In the genomic region with DNA sequence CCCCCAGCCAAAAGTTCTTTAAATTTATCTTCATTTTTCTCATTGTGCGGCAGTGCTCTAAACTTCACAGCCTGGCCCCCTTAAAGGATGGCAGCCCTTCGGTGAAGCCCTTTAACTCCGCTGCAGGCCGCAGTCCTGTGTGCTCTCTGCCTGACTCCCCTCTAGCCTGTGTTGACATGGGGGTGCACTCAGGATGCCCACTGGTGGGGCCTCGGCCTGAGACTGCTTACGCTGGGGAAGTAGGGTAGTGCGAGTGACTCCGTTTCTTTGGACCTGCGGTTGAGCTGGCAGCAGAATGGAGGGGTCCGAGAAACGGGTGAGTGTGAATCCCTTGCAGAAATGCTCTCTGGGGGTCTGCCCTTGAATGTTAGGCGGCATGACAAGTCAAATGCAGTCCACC, we compare ENCODE assay signal across 10 cellular contexts. TPM values are rescaled to one million over a fixed set of nuclear protein-coding genes. Genes with fewer than 3 reads are reported as not detected.
DNase-seq lines count a peak whose midpoint lies in the region; ATAC-seq and TF ChIP-seq lines count a peak whose summit lies in the region.
"Had no signal": no experiment of that assay in that cellular context is flagged by ENCODE, and none has a peak within 500 bp of the region (broad histone marks: within the 10 kb centered on the region; RNA-seq: fewer than 3 reads in every experiment).

No MANE protein-coding gene starts in this region.

- WGBS in sigmoid colon, 2 donors, result 92 to 95% methylated on average over 12 of the region's 12 CpGs

- ATAC-seq in GM23338, result peak; percentile 54

- peak overlapping the region; percentile 53 for H3K4me3 Mint-ChIP-seq in GM23338
- H3K4me3 Mint-ChIP-seq: T-helper 2 cell treated with Interferon-gamma antibody and Interleukin-4, amounts not matched to agents 5 μg/mL and 100 μg/mL, for 36 hours had no signal

- peak overlapping the region; percentile 86 for H3K27ac ChIP-seq in GM23338 (ENCODE audit: low read depth)
- peak overlapping the region; percentile 49 for H3K27ac ChIP-seq in fibroblast of lung (ENCODE audit: insufficient read depth, low read length)
- H3K27ac ChIP-seq in sigmoid colon, result peak overlapping the region; percentile 72 to 93 (median 76)
- H3K27ac ChIP-seq: parathyroid adenoma had no signal

- no peak for TF ChIP-seq CTCF in GM23338 (conservative IDR thresholded peaks at IDR 0.05; ENCODE audit: low read depth in 2 of 2)
- TF ChIP-seq CTCF in fibroblast of lung (conservative IDR thresholded peaks at IDR 0.05 in 1 of 2, IDR thresholded peaks at IDR 0.05 in 1 of 2; ENCODE audit: low read depth in 1 of 2, low read length in 2 of 2), result no peak
- no peak for TF ChIP-seq CTCF in sigmoid colon (IDR thresholded peaks at IDR 0.05)

- H3K79me2 ChIP-seq in GM23338 (replicated peaks; ENCODE audit: insufficient read depth) (peaks cover 100% of the 10 kb centered on the region), fibroblast of lung (ENCODE audit: control insufficient read depth, insufficient read depth, low read length) (peaks cover 85% of the 10 kb centered on the region)

- H2AFZ ChIP-seq in GM23338, result no peak overlapping the region
- no peak overlapping the region for H2AFZ ChIP-seq in fibroblast of lung (ENCODE audit: low read length)
- H2AFZ ChIP-seq: parathyroid adenoma had no signal

- peaks cover 6% of the 10 kb centered on the region; the same call in 1 of the 2 replicates for H3F3A ChIP-seq in GM23338 (replicated peaks; ENCODE audit: low read depth)

- peaks cover 69% of the 10 kb centered on the region for H3K36me3 Mint-ChIP-seq in GM23338 (ENCODE audit: low read depth)

- H4K20me1 ChIP-seq in GM23338 (replicated peaks; ENCODE audit: insufficient read depth) (peaks cover 24% of the 10 kb centered on the region), fibroblast of lung (ENCODE audit: control insufficient read depth, extremely low read depth, insufficient read depth, low read length) (no peaks in the 10 kb centered on the region)

- H3K36me3 ChIP-seq in GM23338 (ENCODE audit: insufficient read depth), result no peaks in the 10 kb centered on the region
- peaks cover 4% of the 10 kb centered on the region for H3K36me3 ChIP-seq in fibroblast of lung (ENCODE audit: control insufficient read depth, insufficient read depth, low read length)
- H3K36me3 ChIP-seq in sigmoid colon, result no peaks in the 10 kb centered on the region

- H3K4me1 Mint-ChIP-seq in GM23338, result peaks cover 83% of the 10 kb centered on the region

- H3K27me3 ChIP-seq in GM23338 (ENCODE audit: insufficient read depth) (no peaks in the 10 kb centered on the region), fibroblast of lung (ENCODE audit: control insufficient read depth, insufficient read depth, low read length) (no peaks in the 10 kb centered on the region), sigmoid colon (no peaks in the 10 kb centered on the region)

- peaks cover 93% of the 10 kb centered on the region for H3K4me1 ChIP-seq in GM23338 (ENCODE audit: insufficient read depth)
- peaks cover 11% of the 10 kb centered on the region for H3K4me1 ChIP-seq in fibroblast of lung (ENCODE audit: control insufficient read depth, extremely low read depth, insufficient read depth, low read length)
- H3K4me1 ChIP-seq in sigmoid colon, result peaks cover 0 to 88% (median 73%) of the 10 kb centered on the region in 4 donors
- H3K4me1 ChIP-seq: parathyroid adenoma had no signal

- H3K4me3 ChIP-seq in GM23338, result peak overlapping the region; percentile 36
- peak overlapping the region in 2 of 4 experiments; percentile 17 to 27 for H3K4me3 ChIP-seq in fibroblast of lung (replicated peaks in 1 of 4; ENCODE audit: control extremely low read depth in 1 of 4, insufficient read depth in 1 of 4, low read depth in 3 of 4, low read length in 4 of 4)
- H3K4me3 ChIP-seq in sigmoid colon, result peak overlapping the region in 1 of 4 donors; percentile 8

- no peak for TF ChIP-seq EP300 in sigmoid colon (IDR thresholded peaks at IDR 0.05)

- no peaks in the 10 kb centered on the region for H3K9me3 Mint-ChIP-seq in GM23338
- H3K9me3 Mint-ChIP-seq: T-helper 2 cell treated with Interferon-gamma antibody and Interleukin-4, amounts not matched to agents 5 μg/mL and 100 μg/mL, for 36 hours had no signal

- peak overlapping the region; percentile 95 for H3K27ac Mint-ChIP-seq in GM23338
- H3K27ac Mint-ChIP-seq: T-helper 2 cell treated with Interferon-gamma antibody and Interleukin-4, amounts not matched to agents 5 μg/mL and 100 μg/mL, for 36 hours had no signal

- H3K9me3 ChIP-seq in fibroblast of lung (ENCODE audit: control insufficient read depth, insufficient read depth, low read depth, low read length), result no peaks in the 10 kb centered on the region
- H3K9me3 ChIP-seq in sigmoid colon, result no peaks in the 10 kb centered on the region

- DNase-seq in GM23338 (ENCODE audit: low spot score) (no peak), NCI-H69 (lab: John Stamatoyannopoulos, UW) (peak; percentile 43), fibroblast of lung (ENCODE audit: low read depth in 2 of 2) (no peak), sigmoid colon (no peak), NCI-H2171 (lab: John Stamatoyannopoulos, UW) (no peak), H4 (ENCODE audit: low spot score) (no peak), SW480 (ENCODE audit: low spot score) (no peak)
- DNase-seq: activated CD8-positive, alpha-beta memory T cell treated with anti-CD3 and anti-CD28 coated beads, Interleukin-2, amount 50 U/mL, for 4 hours had no signal

- intact Hi-C loops in sigmoid colon (cut with DNase I), result no loop called here

- no peak for TF ChIP-seq POLR2A in sigmoid colon (IDR thresholded peaks at IDR 0.05)

- peaks cover 24% of the 10 kb centered on the region for H3K27me3 Mint-ChIP-seq in GM23338 (ENCODE audit: insufficient read depth, low read depth, poor library complexity)

- no peaks in the 10 kb centered on the region for H3K9me2 ChIP-seq in GM23338 (ENCODE audit: insufficient read depth)

- H3K4me2 ChIP-seq in GM23338, result peak overlapping the region; percentile 54
- peak overlapping the region; percentile 64 for H3K4me2 ChIP-seq in fibroblast of lung (ENCODE audit: extremely low read depth, insufficient read depth, low read length)

- H3K9ac ChIP-seq in fibroblast of lung (ENCODE audit: insufficient read depth, low read length), result no peak overlapping the region
- H3K9ac ChIP-seq: parathyroid adenoma had no signal

TF ChIP-seq in GM23338, 12 proteins besides CTCF, POLR2A, EP300 and RAD21:
- TF ChIP-seq CREB1 (CRISPR knock-in tag; IDR thresholded peaks at IDR 0.05; ENCODE audit: low read depth) (no peak), POLR2AphosphoS5 (IDR thresholded peaks at IDR 0.05; ENCODE audit: low read depth) (no peak), EZH2phosphoT487 (IDR thresholded peaks at IDR 0.05; ENCODE audit: unreplicated experiment) (no peak), JUNB (IDR thresholded peaks at IDR 0.05; ENCODE audit: unreplicated experiment) (no peak), STAT1 (IDR thresholded peaks at IDR 0.05; ENCODE audit: unreplicated experiment) (no peak), EZH2 (IDR thresholded peaks at IDR 0.05; ENCODE audit: low read depth, unreplicated experiment) (no peak), ZNF114 (CRISPR knock-in tag; IDR thresholded peaks at IDR 0.05) (no peak)
- TF ChIP-seq, protein P1, sequence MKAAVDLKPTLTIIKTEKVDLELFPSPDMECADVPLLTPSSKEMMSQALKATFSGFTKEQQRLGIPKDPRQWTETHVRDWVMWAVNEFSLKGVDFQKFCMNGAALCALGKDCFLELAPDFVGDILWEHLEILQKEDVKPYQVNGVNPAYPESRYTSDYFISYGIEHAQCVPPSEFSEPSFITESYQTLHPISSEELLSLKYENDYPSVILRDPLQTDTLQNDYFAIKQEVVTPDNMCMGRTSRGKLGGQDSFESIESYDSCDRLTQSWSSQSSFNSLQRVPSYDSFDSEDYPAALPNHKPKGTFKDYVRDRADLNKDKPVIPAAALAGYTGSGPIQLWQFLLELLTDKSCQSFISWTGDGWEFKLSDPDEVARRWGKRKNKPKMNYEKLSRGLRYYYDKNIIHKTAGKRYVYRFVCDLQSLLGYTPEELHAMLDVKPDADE (IDR thresholded peaks at IDR 0.05), result no peak
- TF ChIP-seq, protein P2, sequence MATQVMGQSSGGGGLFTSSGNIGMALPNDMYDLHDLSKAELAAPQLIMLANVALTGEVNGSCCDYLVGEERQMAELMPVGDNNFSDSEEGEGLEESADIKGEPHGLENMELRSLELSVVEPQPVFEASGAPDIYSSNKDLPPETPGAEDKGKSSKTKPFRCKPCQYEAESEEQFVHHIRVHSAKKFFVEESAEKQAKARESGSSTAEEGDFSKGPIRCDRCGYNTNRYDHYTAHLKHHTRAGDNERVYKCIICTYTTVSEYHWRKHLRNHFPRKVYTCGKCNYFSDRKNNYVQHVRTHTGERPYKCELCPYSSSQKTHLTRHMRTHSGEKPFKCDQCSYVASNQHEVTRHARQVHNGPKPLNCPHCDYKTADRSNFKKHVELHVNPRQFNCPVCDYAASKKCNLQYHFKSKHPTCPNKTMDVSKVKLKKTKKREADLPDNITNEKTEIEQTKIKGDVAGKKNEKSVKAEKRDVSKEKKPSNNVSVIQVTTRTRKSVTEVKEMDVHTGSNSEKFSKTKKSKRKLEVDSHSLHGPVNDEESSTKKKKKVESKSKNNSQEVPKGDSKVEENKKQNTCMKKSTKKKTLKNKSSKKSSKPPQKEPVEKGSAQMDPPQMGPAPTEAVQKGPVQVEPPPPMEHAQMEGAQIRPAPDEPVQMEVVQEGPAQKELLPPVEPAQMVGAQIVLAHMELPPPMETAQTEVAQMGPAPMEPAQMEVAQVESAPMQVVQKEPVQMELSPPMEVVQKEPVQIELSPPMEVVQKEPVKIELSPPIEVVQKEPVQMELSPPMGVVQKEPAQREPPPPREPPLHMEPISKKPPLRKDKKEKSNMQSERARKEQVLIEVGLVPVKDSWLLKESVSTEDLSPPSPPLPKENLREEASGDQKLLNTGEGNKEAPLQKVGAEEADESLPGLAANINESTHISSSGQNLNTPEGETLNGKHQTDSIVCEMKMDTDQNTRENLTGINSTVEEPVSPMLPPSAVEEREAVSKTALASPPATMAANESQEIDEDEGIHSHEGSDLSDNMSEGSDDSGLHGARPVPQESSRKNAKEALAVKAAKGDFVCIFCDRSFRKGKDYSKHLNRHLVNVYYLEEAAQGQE (IDR thresholded peaks at IDR 0.05; ENCODE audit: unreplicated experiment), result no peak

RNA-seq across cellular contexts. Expression of a gene that starts 5.6 kb away (rescaled TPM):
- total RNA-seq in GM23338 (2014; rRNA removed; shearing (Covaris generic)), result 80.4 and 92.3 TPM in 2 replicates
- polyA plus RNA-seq in GM23338 (2016; fragmentation: Nextera tagmentation; extraction: Ambion mirVana) (16.7 and 20.7 TPM in 2 replicates), fibroblast of lung (28.1 and 33.9 TPM in 2 replicates), sigmoid colon (10 to 100 TPM in 2 of 3 donors, 1 to 10 TPM in 1; 9.2 to 16.2 (median 14.4) TPM)
- total RNA-seq in fibroblast of lung (59.6 and 60.4 TPM in 2 replicates), sigmoid colon (10 to 100 TPM; 69.5 to 87.8 (median 77.6) TPM)
- polyA plus RNA-seq in fibroblast of lung (2012), result 28.6 and 33.7 TPM in 2 replicates
- polyA minus RNA-seq in fibroblast of lung (ENCODE audit: low replicate concordance), result 2.0 and 3.6 TPM in 2 replicates
- 68.4 and 71.5 TPM in 2 replicates for total RNA-seq in H4 (2014; rRNA removed; shearing (Covaris generic))
